Comparison of ENCODE assay signal across 1 cellular context in the genomic region with DNA sequence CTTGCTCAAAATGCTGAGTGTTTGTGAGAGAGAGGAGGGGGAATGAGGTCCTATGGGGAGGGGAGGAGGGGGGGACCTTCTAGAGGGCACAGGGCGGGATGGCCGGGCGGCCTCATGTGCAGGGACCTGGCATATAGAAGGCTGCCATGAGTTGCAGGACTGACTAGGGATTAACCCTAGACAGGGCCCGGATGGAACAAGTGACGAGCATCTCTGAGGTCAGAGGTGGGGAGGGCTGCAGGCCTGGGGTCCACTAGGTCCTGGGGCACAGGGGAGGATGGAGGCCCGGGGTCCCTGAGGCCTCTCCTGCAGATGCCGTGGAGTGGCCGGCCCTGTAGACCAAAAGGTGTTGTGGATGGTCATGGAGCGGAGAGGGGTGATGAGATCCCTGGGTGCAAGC.
TF ChIP-seq lines count a peak whose summit lies in the region.

No MANE protein-coding gene starts in this region.

TF ChIP-seq in H1, 55 proteins besides CTCF, POLR2A, EP300 and RAD21:
- TF ChIP-seq CEBPB (IDR thresholded peaks at IDR 0.05; ENCODE audit: low read depth, low read length) (no peak), SIX5 (IDR thresholded peaks at IDR 0.05; ENCODE audit: low read depth, low read length) (no peak), SP4 (IDR thresholded peaks at IDR 0.05; ENCODE audit: low read length) (no peak), SP2 (IDR thresholded peaks at IDR 0.05; ENCODE audit: low read length) (no peak), POLR2AphosphoS5 (IDR thresholded peaks at IDR 0.05; ENCODE audit: low read depth, low read length) (no peak)
- TF ChIP-seq, protein P1, sequence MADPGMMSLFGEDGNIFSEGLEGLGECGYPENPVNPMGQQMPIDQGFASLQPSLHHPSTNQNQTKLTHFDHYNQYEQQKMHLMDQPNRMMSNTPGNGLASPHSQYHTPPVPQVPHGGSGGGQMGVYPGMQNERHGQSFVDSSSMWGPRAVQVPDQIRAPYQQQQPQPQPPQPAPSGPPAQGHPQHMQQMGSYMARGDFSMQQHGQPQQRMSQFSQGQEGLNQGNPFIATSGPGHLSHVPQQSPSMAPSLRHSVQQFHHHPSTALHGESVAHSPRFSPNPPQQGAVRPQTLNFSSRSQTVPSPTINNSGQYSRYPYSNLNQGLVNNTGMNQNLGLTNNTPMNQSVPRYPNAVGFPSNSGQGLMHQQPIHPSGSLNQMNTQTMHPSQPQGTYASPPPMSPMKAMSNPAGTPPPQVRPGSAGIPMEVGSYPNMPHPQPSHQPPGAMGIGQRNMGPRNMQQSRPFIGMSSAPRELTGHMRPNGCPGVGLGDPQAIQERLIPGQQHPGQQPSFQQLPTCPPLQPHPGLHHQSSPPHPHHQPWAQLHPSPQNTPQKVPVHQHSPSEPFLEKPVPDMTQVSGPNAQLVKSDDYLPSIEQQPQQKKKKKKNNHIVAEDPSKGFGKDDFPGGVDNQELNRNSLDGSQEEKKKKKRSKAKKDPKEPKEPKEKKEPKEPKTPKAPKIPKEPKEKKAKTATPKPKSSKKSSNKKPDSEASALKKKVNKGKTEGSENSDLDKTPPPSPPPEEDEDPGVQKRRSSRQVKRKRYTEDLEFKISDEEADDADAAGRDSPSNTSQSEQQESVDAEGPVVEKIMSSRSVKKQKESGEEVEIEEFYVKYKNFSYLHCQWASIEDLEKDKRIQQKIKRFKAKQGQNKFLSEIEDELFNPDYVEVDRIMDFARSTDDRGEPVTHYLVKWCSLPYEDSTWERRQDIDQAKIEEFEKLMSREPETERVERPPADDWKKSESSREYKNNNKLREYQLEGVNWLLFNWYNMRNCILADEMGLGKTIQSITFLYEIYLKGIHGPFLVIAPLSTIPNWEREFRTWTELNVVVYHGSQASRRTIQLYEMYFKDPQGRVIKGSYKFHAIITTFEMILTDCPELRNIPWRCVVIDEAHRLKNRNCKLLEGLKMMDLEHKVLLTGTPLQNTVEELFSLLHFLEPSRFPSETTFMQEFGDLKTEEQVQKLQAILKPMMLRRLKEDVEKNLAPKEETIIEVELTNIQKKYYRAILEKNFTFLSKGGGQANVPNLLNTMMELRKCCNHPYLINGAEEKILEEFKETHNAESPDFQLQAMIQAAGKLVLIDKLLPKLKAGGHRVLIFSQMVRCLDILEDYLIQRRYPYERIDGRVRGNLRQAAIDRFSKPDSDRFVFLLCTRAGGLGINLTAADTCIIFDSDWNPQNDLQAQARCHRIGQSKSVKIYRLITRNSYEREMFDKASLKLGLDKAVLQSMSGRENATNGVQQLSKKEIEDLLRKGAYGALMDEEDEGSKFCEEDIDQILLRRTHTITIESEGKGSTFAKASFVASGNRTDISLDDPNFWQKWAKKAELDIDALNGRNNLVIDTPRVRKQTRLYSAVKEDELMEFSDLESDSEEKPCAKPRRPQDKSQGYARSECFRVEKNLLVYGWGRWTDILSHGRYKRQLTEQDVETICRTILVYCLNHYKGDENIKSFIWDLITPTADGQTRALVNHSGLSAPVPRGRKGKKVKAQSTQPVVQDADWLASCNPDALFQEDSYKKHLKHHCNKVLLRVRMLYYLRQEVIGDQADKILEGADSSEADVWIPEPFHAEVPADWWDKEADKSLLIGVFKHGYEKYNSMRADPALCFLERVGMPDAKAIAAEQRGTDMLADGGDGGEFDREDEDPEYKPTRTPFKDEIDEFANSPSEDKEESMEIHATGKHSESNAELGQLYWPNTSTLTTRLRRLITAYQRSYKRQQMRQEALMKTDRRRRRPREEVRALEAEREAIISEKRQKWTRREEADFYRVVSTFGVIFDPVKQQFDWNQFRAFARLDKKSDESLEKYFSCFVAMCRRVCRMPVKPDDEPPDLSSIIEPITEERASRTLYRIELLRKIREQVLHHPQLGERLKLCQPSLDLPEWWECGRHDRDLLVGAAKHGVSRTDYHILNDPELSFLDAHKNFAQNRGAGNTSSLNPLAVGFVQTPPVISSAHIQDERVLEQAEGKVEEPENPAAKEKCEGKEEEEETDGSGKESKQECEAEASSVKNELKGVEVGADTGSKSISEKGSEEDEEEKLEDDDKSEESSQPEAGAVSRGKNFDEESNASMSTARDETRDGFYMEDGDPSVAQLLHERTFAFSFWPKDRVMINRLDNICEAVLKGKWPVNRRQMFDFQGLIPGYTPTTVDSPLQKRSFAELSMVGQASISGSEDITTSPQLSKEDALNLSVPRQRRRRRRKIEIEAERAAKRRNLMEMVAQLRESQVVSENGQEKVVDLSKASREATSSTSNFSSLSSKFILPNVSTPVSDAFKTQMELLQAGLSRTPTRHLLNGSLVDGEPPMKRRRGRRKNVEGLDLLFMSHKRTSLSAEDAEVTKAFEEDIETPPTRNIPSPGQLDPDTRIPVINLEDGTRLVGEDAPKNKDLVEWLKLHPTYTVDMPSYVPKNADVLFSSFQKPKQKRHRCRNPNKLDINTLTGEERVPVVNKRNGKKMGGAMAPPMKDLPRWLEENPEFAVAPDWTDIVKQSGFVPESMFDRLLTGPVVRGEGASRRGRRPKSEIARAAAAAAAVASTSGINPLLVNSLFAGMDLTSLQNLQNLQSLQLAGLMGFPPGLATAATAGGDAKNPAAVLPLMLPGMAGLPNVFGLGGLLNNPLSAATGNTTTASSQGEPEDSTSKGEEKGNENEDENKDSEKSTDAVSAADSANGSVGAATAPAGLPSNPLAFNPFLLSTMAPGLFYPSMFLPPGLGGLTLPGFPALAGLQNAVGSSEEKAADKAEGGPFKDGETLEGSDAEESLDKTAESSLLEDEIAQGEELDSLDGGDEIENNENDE (IDR thresholded peaks at IDR 0.05; ENCODE audit: insufficient replicate concordance, low read length): no peak
